ENCODE assay signal across 8 cellular contexts in genomic region chr12:57229041-57229633, GRCh38. TPM values are rescaled to one million over a fixed set of nuclear protein-coding genes. Genes with fewer than 3 reads are reported as not detected.
DNase-seq lines count a peak whose midpoint lies in the region; ATAC-seq and TF ChIP-seq lines count a peak whose summit lies in the region.

No MANE protein-coding gene starts in this region.

- H3K36me3 ChIP-seq in GM06990 (ENCODE audit: control insufficient read depth, insufficient read depth, low read length) (peaks cover 26% of the 10 kb centered on the region), WERI-Rb-1 (peaks cover 39% of the 10 kb centered on the region), iPS-15b (ENCODE audit: control insufficient read depth, insufficient read depth, low read length) (peaks cover 28% of the 10 kb centered on the region), thymus (ENCODE audit: control insufficient read depth, insufficient read depth) (peaks cover 32% of the 10 kb centered on the region)

- DNase-seq in GM06990 (ENCODE audit: extremely low read depth, insufficient read length), result no peak
- no peak for DNase-seq in WERI-Rb-1
- DNase-seq in HK-2 (ENCODE audit: unreplicated experiment), result no peak
- no peak for DNase-seq in ureter (ENCODE audit: low spot score)
- DNase-seq in epidermal melanocyte (ENCODE audit: insufficient read length, low spot score), result no peak

- H3K27me3 ChIP-seq in GM06990 (replicated peaks; ENCODE audit: control insufficient read depth, insufficient read depth, low read length) (peaks cover 1% of the 10 kb centered on the region; the same call in 1 of the 2 replicates), WERI-Rb-1 (ENCODE audit: insufficient read depth, low read depth, severe bottlenecking) (no peaks in the 10 kb centered on the region), iPS-15b (ENCODE audit: control insufficient read depth, insufficient read depth, low read length) (peaks cover 52% of the 10 kb centered on the region), thymus (ENCODE audit: control insufficient read depth, insufficient read depth) (peaks cover 24% of the 10 kb centered on the region)

- peak overlapping the region; percentile 81 for H3K4me3 ChIP-seq in GM06990 (replicated peaks; ENCODE audit: low read depth, low read length)
- H3K4me3 ChIP-seq in WERI-Rb-1 (ENCODE audit: low read depth, low read length), result peak overlapping the region; percentile 87
- H3K4me3 ChIP-seq in iPS-15b (ENCODE audit: low read depth, low read length), result peak overlapping the region; percentile 95
- H3K4me3 ChIP-seq in thymus (ENCODE audit: low read length), result peak overlapping the region; percentile 72

- peak overlapping the region; percentile 85 for H3K27ac ChIP-seq in WERI-Rb-1
- H3K27ac ChIP-seq in thymus (ENCODE audit: low read depth), result no peak overlapping the region

- no peak overlapping the region for H3K9ac ChIP-seq in iPS-15b (ENCODE audit: low read depth, low read length)

- H3K4me1 ChIP-seq in iPS-15b (ENCODE audit: control insufficient read depth, insufficient read depth, low read length), result peaks cover 15% of the 10 kb centered on the region
- H3K4me1 ChIP-seq in thymus (ENCODE audit: control insufficient read depth, insufficient read depth, low read length), result peaks cover 35% of the 10 kb centered on the region

- WGBS in thymus, result 3% methylated on average over 9 of the region's 9 CpGs

- peak; percentile 11 for ATAC-seq in HG02885 (IDR thresholded peaks at IDR 0.05; ENCODE audit: poor library complexity, unreplicated experiment)

- TF ChIP-seq CTCF in GM06990 (IDR thresholded peaks at IDR 0.05; ENCODE audit: insufficient read depth, low read length, poor library complexity, severe bottlenecking) (no peak), WERI-Rb-1 (IDR thresholded peaks at IDR 0.05; ENCODE audit: low read depth, low read length) (no peak)

- H3K9me3 ChIP-seq in WERI-Rb-1 (ENCODE audit: severe bottlenecking), result no peaks in the 10 kb centered on the region
- no peaks in the 10 kb centered on the region for H3K9me3 ChIP-seq in iPS-15b (ENCODE audit: control insufficient read depth, insufficient read depth, low read length)
- peaks cover 5% of the 10 kb centered on the region for H3K9me3 ChIP-seq in thymus (ENCODE audit: control insufficient read depth)

RNA-seq across cellular contexts. Expression of gene SHMT2, which starts 0.4 kb away (rescaled TPM):
- polyA plus RNA-seq in thymus, result 37.0 TPM
- total RNA-seq in ureter, result 97.4 TPM

RNA-seq across cellular contexts. Expression of gene NXPH4, which starts 12.5 kb away (rescaled TPM):
- 0.16 TPM for polyA plus RNA-seq in thymus
- not detected for total RNA-seq in ureter

RNA-seq across cellular contexts. Expression of gene STAC3, which starts 21.9 kb away (rescaled TPM):
- polyA plus RNA-seq in thymus, result 12.3 TPM
- total RNA-seq in ureter, result 3.0 TPM
